ENCODE assay signal across 1 cellular context in the genomic region with DNA sequence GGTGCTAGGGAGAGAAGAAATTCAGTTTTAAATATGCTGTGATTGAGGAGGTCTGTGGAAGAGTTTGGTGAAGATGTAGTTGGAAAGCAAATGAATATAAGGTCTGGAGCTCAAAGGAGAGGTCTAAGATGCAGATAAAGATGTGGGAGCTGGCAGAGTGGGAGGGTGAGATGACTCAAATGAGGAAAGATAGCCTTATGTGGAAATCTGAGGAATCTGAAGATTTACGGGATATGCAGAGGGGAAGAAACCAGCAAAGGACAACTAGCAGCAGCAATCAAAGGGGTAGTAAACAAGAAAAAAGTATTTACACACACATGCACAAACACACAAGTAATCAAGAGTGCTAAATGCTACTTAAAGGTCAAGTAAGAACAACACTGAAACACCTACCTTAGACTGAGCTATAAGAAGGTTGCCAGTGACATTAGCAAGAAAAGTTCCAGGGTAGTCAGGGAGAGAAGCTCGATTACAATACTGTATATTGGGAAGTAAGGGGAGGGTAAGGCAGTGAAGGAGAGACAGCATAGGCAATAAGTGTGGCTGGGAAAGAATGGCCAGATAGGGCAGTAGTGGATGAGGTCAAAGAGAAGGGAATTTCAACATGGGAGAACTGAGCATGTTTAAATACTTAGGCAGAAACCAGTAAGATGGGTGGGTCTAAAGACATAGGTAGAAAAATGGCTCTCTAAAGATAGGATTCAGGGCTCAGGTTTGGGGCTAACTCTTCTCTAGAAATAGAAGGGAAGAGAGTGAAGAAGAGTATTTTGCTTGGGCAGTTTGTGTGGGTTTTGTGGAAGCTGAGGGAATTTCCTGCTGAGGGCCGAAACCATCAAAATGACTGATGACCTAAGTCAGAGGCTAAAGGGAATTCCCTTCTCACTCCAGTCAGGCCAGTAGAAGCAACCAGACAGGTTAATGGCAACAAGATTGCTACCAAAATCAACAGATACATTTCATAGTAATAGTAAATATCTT.
TF ChIP-seq lines count a peak whose summit lies in the region.

No MANE protein-coding gene starts in this region.

TF ChIP-seq in SK-N-SH, 30 proteins besides CTCF, POLR2A, EP300 and RAD21:
- TF ChIP-seq TCF12 (IDR thresholded peaks at IDR 0.05) (no peak), GATA2 (CRISPR knock-in tag; IDR thresholded peaks at IDR 0.05) (no peak), MEF2A (IDR thresholded peaks at IDR 0.05; ENCODE audit: borderline replicate concordance, low read depth) (no peak), TEAD4 (IDR thresholded peaks at IDR 0.05; ENCODE audit: borderline replicate concordance, insufficient read depth) (no peak), PBX3 (IDR thresholded peaks at IDR 0.05) (peak; percentile 31; the same call in 1 of the 2 replicates), EZH2phosphoT487 (IDR thresholded peaks at IDR 0.05; ENCODE audit: borderline replicate concordance, low read depth) (no peak)
- TF ChIP-seq, protein P1, sequence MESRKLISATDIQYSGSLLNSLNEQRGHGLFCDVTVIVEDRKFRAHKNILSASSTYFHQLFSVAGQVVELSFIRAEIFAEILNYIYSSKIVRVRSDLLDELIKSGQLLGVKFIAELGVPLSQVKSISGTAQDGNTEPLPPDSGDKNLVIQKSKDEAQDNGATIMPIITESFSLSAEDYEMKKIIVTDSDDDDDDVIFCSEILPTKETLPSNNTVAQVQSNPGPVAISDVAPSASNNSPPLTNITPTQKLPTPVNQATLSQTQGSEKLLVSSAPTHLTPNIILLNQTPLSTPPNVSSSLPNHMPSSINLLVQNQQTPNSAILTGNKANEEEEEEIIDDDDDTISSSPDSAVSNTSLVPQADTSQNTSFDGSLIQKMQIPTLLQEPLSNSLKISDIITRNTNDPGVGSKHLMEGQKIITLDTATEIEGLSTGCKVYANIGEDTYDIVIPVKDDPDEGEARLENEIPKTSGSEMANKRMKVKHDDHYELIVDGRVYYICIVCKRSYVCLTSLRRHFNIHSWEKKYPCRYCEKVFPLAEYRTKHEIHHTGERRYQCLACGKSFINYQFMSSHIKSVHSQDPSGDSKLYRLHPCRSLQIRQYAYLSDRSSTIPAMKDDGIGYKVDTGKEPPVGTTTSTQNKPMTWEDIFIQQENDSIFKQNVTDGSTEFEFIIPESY (IDR thresholded peaks at IDR 0.05; ENCODE audit: borderline replicate concordance, low read depth): no peak
- TF ChIP-seq, protein P2, sequence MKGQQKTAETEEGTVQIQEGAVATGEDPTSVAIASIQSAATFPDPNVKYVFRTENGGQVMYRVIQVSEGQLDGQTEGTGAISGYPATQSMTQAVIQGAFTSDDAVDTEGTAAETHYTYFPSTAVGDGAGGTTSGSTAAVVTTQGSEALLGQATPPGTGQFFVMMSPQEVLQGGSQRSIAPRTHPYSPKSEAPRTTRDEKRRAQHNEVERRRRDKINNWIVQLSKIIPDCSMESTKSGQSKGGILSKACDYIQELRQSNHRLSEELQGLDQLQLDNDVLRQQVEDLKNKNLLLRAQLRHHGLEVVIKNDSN (IDR thresholded peaks at IDR 0.05; ENCODE audit: borderline replicate concordance, low read depth): no peak
